Comparison of ENCODE assay signal across 1 cellular context in genomic region chr22:27870234-27871191, GRCh38.
TF ChIP-seq lines count a peak whose summit lies in the region.

No MANE protein-coding gene starts in this region.

TF ChIP-seq in GM23338, 12 proteins besides CTCF, POLR2A, EP300 and RAD21 (continued from another document):
- TF ChIP-seq, protein P1, sequence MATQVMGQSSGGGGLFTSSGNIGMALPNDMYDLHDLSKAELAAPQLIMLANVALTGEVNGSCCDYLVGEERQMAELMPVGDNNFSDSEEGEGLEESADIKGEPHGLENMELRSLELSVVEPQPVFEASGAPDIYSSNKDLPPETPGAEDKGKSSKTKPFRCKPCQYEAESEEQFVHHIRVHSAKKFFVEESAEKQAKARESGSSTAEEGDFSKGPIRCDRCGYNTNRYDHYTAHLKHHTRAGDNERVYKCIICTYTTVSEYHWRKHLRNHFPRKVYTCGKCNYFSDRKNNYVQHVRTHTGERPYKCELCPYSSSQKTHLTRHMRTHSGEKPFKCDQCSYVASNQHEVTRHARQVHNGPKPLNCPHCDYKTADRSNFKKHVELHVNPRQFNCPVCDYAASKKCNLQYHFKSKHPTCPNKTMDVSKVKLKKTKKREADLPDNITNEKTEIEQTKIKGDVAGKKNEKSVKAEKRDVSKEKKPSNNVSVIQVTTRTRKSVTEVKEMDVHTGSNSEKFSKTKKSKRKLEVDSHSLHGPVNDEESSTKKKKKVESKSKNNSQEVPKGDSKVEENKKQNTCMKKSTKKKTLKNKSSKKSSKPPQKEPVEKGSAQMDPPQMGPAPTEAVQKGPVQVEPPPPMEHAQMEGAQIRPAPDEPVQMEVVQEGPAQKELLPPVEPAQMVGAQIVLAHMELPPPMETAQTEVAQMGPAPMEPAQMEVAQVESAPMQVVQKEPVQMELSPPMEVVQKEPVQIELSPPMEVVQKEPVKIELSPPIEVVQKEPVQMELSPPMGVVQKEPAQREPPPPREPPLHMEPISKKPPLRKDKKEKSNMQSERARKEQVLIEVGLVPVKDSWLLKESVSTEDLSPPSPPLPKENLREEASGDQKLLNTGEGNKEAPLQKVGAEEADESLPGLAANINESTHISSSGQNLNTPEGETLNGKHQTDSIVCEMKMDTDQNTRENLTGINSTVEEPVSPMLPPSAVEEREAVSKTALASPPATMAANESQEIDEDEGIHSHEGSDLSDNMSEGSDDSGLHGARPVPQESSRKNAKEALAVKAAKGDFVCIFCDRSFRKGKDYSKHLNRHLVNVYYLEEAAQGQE (IDR thresholded peaks at IDR 0.05; ENCODE audit: unreplicated experiment), result no peak
- TF ChIP-seq CREB1 (CRISPR knock-in tag; IDR thresholded peaks at IDR 0.05; ENCODE audit: low read depth) (no peak), ZNF331 (CRISPR knock-in tag; IDR thresholded peaks at IDR 0.05; ENCODE audit: low read depth) (no peak), POLR2AphosphoS5 (IDR thresholded peaks at IDR 0.05; ENCODE audit: low read depth) (no peak), NANOG (IDR thresholded peaks at IDR 0.05; ENCODE audit: borderline replicate concordance) (no peak), JUNB (IDR thresholded peaks at IDR 0.05; ENCODE audit: unreplicated experiment) (no peak)
- TF ChIP-seq, protein P2, sequence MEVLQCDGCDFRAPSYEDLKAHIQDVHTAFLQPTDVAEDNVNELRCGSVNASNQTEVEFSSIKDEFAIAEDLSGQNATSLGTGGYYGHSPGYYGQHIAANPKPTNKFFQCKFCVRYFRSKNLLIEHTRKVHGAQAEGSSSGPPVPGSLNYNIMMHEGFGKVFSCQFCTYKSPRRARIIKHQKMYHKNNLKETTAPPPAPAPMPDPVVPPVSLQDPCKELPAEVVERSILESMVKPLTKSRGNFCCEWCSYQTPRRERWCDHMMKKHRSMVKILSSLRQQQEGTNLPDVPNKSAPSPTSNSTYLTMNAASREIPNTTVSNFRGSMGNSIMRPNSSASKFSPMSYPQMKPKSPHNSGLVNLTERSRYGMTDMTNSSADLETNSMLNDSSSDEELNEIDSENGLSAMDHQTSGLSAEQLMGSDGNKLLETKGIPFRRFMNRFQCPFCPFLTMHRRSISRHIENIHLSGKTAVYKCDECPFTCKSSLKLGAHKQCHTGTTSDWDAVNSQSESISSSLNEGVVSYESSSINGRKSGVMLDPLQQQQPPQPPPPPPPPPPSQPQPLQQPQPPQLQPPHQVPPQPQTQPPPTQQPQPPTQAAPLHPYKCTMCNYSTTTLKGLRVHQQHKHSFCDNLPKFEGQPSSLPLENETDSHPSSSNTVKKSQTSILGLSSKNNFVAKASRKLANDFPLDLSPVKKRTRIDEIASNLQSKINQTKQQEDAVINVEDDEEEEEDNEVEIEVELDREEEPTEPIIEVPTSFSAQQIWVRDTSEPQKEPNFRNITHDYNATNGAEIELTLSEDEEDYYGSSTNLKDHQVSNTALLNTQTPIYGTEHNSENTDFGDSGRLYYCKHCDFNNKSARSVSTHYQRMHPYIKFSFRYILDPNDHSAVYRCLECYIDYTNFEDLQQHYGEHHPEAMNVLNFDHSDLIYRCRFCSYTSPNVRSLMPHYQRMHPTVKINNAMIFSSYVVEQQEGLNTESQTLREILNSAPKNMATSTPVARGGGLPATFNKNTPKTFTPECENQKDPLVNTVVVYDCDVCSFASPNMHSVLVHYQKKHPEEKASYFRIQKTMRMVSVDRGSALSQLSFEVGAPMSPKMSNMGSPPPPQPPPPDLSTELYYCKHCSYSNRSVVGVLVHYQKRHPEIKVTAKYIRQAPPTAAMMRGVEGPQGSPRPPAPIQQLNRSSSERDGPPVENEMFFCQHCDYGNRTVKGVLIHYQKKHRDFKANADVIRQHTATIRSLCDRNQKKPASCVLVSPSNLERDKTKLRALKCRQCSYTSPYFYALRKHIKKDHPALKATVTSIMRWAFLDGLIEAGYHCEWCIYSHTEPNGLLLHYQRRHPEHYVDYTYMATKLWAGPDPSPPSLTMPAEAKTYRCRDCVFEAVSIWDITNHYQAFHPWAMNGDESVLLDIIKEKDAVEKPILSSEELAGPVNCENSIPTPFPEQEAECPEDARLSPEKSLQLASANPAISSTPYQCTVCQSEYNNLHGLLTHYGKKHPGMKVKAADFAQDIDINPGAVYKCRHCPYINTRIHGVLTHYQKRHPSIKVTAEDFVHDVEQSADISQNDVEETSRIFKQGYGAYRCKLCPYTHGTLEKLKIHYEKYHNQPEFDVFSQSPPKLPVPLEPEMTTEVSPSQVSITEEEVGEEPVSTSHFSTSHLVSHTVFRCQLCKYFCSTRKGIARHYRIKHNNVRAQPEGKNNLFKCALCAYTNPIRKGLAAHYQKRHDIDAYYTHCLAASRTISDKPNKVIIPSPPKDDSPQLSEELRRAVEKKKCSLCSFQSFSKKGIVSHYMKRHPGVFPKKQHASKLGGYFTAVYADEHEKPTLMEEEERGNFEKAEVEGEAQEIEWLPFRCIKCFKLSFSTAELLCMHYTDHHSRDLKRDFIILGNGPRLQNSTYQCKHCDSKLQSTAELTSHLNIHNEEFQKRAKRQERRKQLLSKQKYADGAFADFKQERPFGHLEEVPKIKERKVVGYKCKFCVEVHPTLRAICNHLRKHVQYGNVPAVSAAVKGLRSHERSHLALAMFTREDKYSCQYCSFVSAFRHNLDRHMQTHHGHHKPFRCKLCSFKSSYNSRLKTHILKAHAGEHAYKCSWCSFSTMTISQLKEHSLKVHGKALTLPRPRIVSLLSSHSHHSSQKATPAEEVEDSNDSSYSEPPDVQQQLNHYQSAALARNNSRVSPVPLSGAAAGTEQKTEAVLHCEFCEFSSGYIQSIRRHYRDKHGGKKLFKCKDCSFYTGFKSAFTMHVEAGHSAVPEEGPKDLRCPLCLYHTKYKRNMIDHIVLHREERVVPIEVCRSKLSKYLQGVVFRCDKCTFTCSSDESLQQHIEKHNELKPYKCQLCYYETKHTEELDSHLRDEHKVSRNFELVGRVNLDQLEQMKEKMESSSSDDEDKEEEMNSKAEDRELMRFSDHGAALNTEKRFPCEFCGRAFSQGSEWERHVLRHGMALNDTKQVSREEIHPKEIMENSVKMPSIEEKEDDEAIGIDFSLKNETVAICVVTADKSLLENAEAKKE (CRISPR knock-in tag; IDR thresholded peaks at IDR 0.05), result no peak
- TF ChIP-seq, protein P3, sequence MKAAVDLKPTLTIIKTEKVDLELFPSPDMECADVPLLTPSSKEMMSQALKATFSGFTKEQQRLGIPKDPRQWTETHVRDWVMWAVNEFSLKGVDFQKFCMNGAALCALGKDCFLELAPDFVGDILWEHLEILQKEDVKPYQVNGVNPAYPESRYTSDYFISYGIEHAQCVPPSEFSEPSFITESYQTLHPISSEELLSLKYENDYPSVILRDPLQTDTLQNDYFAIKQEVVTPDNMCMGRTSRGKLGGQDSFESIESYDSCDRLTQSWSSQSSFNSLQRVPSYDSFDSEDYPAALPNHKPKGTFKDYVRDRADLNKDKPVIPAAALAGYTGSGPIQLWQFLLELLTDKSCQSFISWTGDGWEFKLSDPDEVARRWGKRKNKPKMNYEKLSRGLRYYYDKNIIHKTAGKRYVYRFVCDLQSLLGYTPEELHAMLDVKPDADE (IDR thresholded peaks at IDR 0.05), result no peak
